Comparison of ENCODE assay signal across 28 cellular contexts in genomic region chr1:243657793-243658192, GRCh38.
"Had no signal": no experiment of that assay in that cellular context is flagged by ENCODE, and none has a peak within 500 bp of the region (broad histone marks: within the 10 kb centered on the region; RNA-seq: fewer than 3 reads in every experiment).

No MANE protein-coding gene starts in this region.

- H3K4me2 ChIP-seq: neural progenitor cell had no signal

- H3K9ac ChIP-seq: neural progenitor cell, parathyroid adenoma had no signal

- DNase-seq: naive thymus-derived CD4-positive, alpha-beta T cell; natural killer cell; occipital lobe; ovary; posterior cingulate gyrus; psoas muscle; right cardiac atrium; right lobe of liver; sigmoid colon; small intestine; stimulated activated CD4-positive, alpha-beta T cell treated with anti-CD3 and anti-CD28 coated beads, Interleukin-15, amount 100 ng/mL, for 24 hours; stimulated activated CD4-positive, alpha-beta T cell treated with anti-CD3 and anti-CD28 coated beads, Interleukin-2, amount 100 ng/mL, for 24 hours; stimulated activated CD4-positive, alpha-beta T cell treated with anti-CD3 and anti-CD28 coated beads, Interleukin-2, amount 100 ng/mL, for 48 hours; stimulated activated CD4-positive, alpha-beta T cell treated with anti-CD3 and anti-CD28 coated beads, Interleukin-4, amount 100 ng/mL, for 4 hours; stimulated activated CD8-positive, alpha-beta memory T cell treated with anti-CD3 and anti-CD28 coated beads, Interleukin-4, amount 100 ng/mL, for 48 hours; stimulated activated naive CD4-positive, alpha-beta T cell; stimulated activated naive CD8-positive, alpha-beta T cell treated with anti-CD3 and anti-CD28 coated beads, Interleukin-15, amount 100 ng/mL, for 72 hours; stimulated activated naive CD8-positive, alpha-beta T cell treated with anti-CD3 and anti-CD28 coated beads, Interleukin-15, Interleukin-2, amounts not matched to agents 100 U/mL and 50 U/mL, for 24 hours; substantia nigra; thyroid gland; upper lobe of right lung; uterus had no signal

- H3K27me3 ChIP-seq: neural progenitor cell, ovary, right lobe of liver, sigmoid colon, suprapubic skin, thyroid gland, tibial nerve, upper lobe of right lung, uterus had no signal

- H3K79me2 ChIP-seq: parathyroid adenoma had no signal

- H3K4me1 ChIP-seq: neural progenitor cell, parathyroid adenoma, psoas muscle, right lobe of liver, sigmoid colon, suprapubic skin, thyroid gland, tibial nerve, upper lobe of right lung, uterus had no signal

- H2AFZ ChIP-seq: neural progenitor cell, parathyroid adenoma had no signal

- ATAC-seq: naive thymus-derived CD4-positive, alpha-beta T cell; natural killer cell; psoas muscle; right cardiac atrium; right lobe of liver; stimulated activated memory B cell treated with anti-CD40 and anti-IgM and Interleukin-4, amounts not matched to agents 10 μg/mL and 1 μg/mL and 100 μg/mL, for 72 hours; stimulated activated naive CD8-positive, alpha-beta T cell treated with anti-CD3 and anti-CD28 coated beads, Interleukin-15, amount 100 ng/mL, for 72 hours; stimulated activated naive CD8-positive, alpha-beta T cell treated with anti-CD3 and anti-CD28 coated beads, Interleukin-15, Interleukin-2, amounts not matched to agents 100 U/mL and 50 U/mL, for 24 hours; upper lobe of right lung had no signal

- FAIRE-seq: small intestine had no signal

- H3K4me3 ChIP-seq: neural progenitor cell, ovary, psoas muscle, right lobe of liver, sigmoid colon, suprapubic skin, thoracic aorta, thyroid gland, tibial nerve, upper lobe of right lung, uterus had no signal

- H3K9me3 ChIP-seq: ovary, psoas muscle, right lobe of liver, sigmoid colon, suprapubic skin, thoracic aorta, thyroid gland, upper lobe of right lung, uterus had no signal

- H3K27ac ChIP-seq: neural progenitor cell, ovary, parathyroid adenoma, psoas muscle, right lobe of liver, sigmoid colon, suprapubic skin, thoracic aorta, thyroid gland, tibial nerve, upper lobe of right lung, uterus had no signal

- H3K36me3 ChIP-seq: neural progenitor cell, ovary, right lobe of liver, suprapubic skin, thoracic aorta, thyroid gland, upper lobe of right lung, uterus had no signal
